In genomic region chr13:30037306-30037705, GRCh38 we compare ENCODE assay signal across 1 cellular context.
TF ChIP-seq lines count a peak whose summit lies in the region.

No MANE protein-coding gene starts in this region.

TF ChIP-seq in GM23338, 12 proteins besides CTCF, POLR2A, EP300 and RAD21 (continued from another document):
- no peak for TF ChIP-seq ETS1 (IDR thresholded peaks at IDR 0.05)
